ENCODE assay signal across 1 cellular context in genomic region chr16:2779151-2779920, GRCh38.
TF ChIP-seq lines count a peak whose summit lies in the region.

No MANE protein-coding gene starts in this region.

TF ChIP-seq in IMR-90, 13 proteins besides CTCF, POLR2A, EP300 and RAD21:
- no peak for TF ChIP-seq RCOR1 (IDR thresholded peaks at IDR 0.05; ENCODE audit: insufficient replicate concordance, low read length)
